ENCODE assay signal across 9 cellular contexts in genomic region chr3:12809435-12809834, GRCh38. TPM values are rescaled to one million over a fixed set of nuclear protein-coding genes. Genes with fewer than 3 reads are reported as not detected.
DNase-seq lines count a peak whose midpoint lies in the region; ATAC-seq and TF ChIP-seq lines count a peak whose summit lies in the region.
"Had no signal": no experiment of that assay in that cellular context is flagged by ENCODE, and none has a peak within 500 bp of the region (broad histone marks: within the 10 kb centered on the region; RNA-seq: fewer than 3 reads in every experiment).

No MANE protein-coding gene starts in this region.

- H3K4me3 ChIP-seq in left ventricle myocardium inferior (peak overlapping the region; percentile 69), colonic mucosa (no peak overlapping the region), uterus (peak overlapping the region in 1 of 2 donors; percentile 55)

- peaks cover 58% of the 10 kb centered on the region for H3K36me3 ChIP-seq in left ventricle myocardium inferior
- no peaks in the 10 kb centered on the region for H3K36me3 ChIP-seq in colonic mucosa
- no peaks in the 10 kb centered on the region for H3K36me3 ChIP-seq in uterus

- H3K4me3 Mint-ChIP-seq in naive B cell = peak overlapping the region; percentile 40 to 80 (median 70)

- H3K9me3 ChIP-seq in left ventricle myocardium inferior (replicated peaks) (no peaks in the 10 kb centered on the region), colonic mucosa (no peaks in the 10 kb centered on the region), uterus (no peaks in the 10 kb centered on the region)

- H3K4me1 Mint-ChIP-seq in naive B cell = peaks cover 0 to 10% (median 8%) of the 10 kb centered on the region in 3 donors

- H3K27ac ChIP-seq in left ventricle myocardium inferior (replicated peaks) = peak overlapping the region; percentile 79
- H3K27ac ChIP-seq in colonic mucosa = no peak overlapping the region
- H3K27ac ChIP-seq in uterus = peak overlapping the region; percentile 74 to 89

- H3K36me3 Mint-ChIP-seq in naive B cell = no peaks in the 10 kb centered on the region

- no peak for TF ChIP-seq POLR2A in uterus (IDR thresholded peaks at IDR 0.05)

- H3K27ac Mint-ChIP-seq in naive B cell = peak overlapping the region in 1 of 6 donors; percentile 94

- H3K9me3 Mint-ChIP-seq in naive B cell = no peaks in the 10 kb centered on the region

- peak overlapping the region; percentile 40 to 74 for H3K9ac ChIP-seq in colonic mucosa (ENCODE audit: low read depth in 2 of 2, low read length in 2 of 2)

- peaks cover 0 to 6% (median 0%) of the 10 kb centered on the region in 3 donors for H3K27me3 Mint-ChIP-seq in naive B cell

- H3K4me1 ChIP-seq in left ventricle myocardium inferior = peaks cover 51% of the 10 kb centered on the region
- no peaks in the 10 kb centered on the region for H3K4me1 ChIP-seq in colonic mucosa
- H3K4me1 ChIP-seq in uterus = peaks cover 0 to 7% of the 10 kb centered on the region in 2 donors

- DNase-seq in left ventricle myocardium inferior = no peak
- no peak for DNase-seq in left ventricle myocardium superior
- DNase-seq in colonic mucosa = no peak
- DNase-seq in naive B cell = no peak
- DNase-seq in uterus = no peak
- no peak for DNase-seq in RKO (ENCODE audit: low spot score)
- DNase-seq in HPDE6-E6E7 (ENCODE audit: extremely low spot score) = no peak
- DNase-seq in superior temporal gyrus (ENCODE audit: extremely low spot score) = no peak

- no peak for TF ChIP-seq CTCF in left ventricle myocardium inferior (IDR thresholded peaks at IDR 0.05; ENCODE audit: borderline replicate concordance)
- no peak for TF ChIP-seq CTCF in colonic mucosa (IDR thresholded peaks at IDR 0.05)
- no peak for TF ChIP-seq CTCF in uterus (IDR thresholded peaks at IDR 0.05)

- intact Hi-C loops in left ventricle myocardium inferior (cut with micrococcal nuclease) = no loop called here
- intact Hi-C loops in left ventricle myocardium superior (cut with micrococcal nuclease) = no loop called here
- intact Hi-C loops in colonic mucosa (cut with DNase I) = no loop called here
- intact Hi-C loops in uterus (cut with DNase I; ENCODE audit: low total_unique reads) = no loop called here

- H3K27me3 ChIP-seq in left ventricle myocardium inferior (ENCODE audit: low read depth) (no peaks in the 10 kb centered on the region), colonic mucosa (no peaks in the 10 kb centered on the region), uterus (no peaks in the 10 kb centered on the region)

- ATAC-seq in left ventricle myocardium superior (no peak), naive B cell (ENCODE audit: low read depth in 2 of 2) (no peak)

RNA-seq across cellular contexts. Expression of gene CAND2, which starts 13.0 kb away (rescaled TPM):
- total RNA-seq in left ventricle myocardium inferior = 76.2 TPM
- 69.2 TPM for total RNA-seq in left ventricle myocardium superior
- total RNA-seq in colonic mucosa = 1 to 10 TPM in 1 of 2 donors, under 1 TPM in 1; 0.72 to 2.2 TPM
- under 1 TPM in 5 of 6 donors, not detected in 1; 0.12 to 0.61 (median 0.49) TPM for polyA plus RNA-seq in naive B cell (ENCODE audit: low read depth in 6 of 6)
- total RNA-seq in uterus = 10 to 100 TPM in 3 of 4 donors, 1 to 10 TPM in 1; 6.8 to 42.0 (median 22.1) TPM

RNA-seq across cellular contexts. Expression of gene RPL32, which starts 31.9 kb away (rescaled TPM):
- total RNA-seq in left ventricle myocardium inferior (880 TPM), left ventricle myocardium superior (931 TPM), colonic mucosa (1,000 to 10,000 TPM; 1,239 to 1,262 TPM), uterus (1,000 to 10,000 TPM in 3 of 4 donors, 100 to 1,000 TPM in 1; 538 to 9,435 (median 3,478) TPM)
- polyA plus RNA-seq in naive B cell (ENCODE audit: low read depth in 6 of 6) = 1,000 to 10,000 TPM; 1,322 to 3,271 (median 2,987) TPM

RNA-seq across cellular contexts. Expression of gene TMEM40, which starts 50.4 kb away (rescaled TPM):
- total RNA-seq in left ventricle myocardium inferior (4.5 TPM), left ventricle myocardium superior (2.8 TPM), colonic mucosa (not detected), uterus (not detected)
- 1 to 10 TPM in 4 of 6 donors, under 1 TPM in 1, not detected in 1; 0.92 to 2.7 (median 2.2) TPM for polyA plus RNA-seq in naive B cell (ENCODE audit: low read depth in 6 of 6)
- total RNA-seq: HT1080 had no signal
